In the genomic region with DNA sequence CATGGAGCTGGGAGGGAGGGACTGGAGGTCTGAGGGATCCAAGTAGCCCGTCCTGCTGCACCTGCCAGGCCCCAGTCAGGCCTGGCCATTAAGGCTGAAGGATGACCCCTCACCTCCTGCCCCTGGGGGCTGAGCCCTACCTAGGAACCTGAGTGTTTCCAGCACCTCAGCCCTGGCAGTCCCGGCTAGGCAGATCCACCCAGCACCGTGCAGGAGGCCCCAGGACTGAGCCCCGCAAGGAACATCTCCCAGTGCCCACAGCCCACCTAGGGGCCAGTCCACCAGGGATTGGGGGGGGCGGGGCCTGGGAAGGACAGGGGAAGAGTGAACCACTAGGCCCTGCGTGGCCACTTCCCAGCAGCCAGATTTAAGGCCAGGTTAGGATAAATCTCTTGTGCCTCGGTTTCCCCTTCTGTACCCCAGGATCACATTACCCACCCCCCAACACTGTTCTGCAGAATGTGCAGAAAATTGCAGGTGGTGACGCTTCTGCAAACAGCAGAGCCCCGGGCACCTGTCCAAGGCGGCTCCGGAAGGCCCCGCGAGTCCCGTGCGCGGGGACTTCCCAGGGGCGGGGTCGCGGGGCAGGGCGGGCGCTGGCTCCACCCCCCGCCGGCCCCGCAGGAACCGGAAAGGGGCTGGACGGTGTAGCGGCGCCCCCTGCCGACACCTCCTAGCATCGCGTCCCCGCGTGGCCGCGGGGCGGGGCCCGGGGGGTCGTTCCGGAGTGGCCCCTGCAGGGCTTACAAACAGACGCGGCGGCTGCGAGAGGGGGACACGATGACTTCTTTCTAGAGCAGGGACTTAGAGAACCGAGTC, we compare ENCODE assay signal across 1 cellular context.
TF ChIP-seq lines count a peak whose summit lies in the region.

No MANE protein-coding gene starts in this region.

TF ChIP-seq in H1, 55 proteins besides CTCF, POLR2A, EP300 and RAD21 (continued from another document):
- TF ChIP-seq SP1 (IDR thresholded peaks at IDR 0.05; ENCODE audit: low read depth, low read length) (0 out of 2 replicates have a peak, but pooled peaks have one; percentile 36), HDAC2 (IDR thresholded peaks at IDR 0.05; ENCODE audit: borderline replicate concordance in 1 of 2, low read depth in 2 of 2, low read length in 2 of 2) (no peak), CREB1 (IDR thresholded peaks at IDR 0.05) (peak; percentile 55; the same call in 1 of the 2 replicates), HDAC6 (IDR thresholded peaks at IDR 0.05; ENCODE audit: low read depth, low read length) (no peak), KDM4A (IDR thresholded peaks at IDR 0.05; ENCODE audit: low read depth, low read length, severe bottlenecking) (no peak), SP2 (IDR thresholded peaks at IDR 0.05; ENCODE audit: low read length) (no peak), JUND (IDR thresholded peaks at IDR 0.05; ENCODE audit: low read length) (no peak), RXRA (IDR thresholded peaks at IDR 0.05; ENCODE audit: insufficient read depth, low read depth, low read length) (no peak), SP4 (IDR thresholded peaks at IDR 0.05; ENCODE audit: low read length) (no peak)
